Comparison of ENCODE assay signal across 20 cellular contexts in genomic region chr2:158205215-158205614, GRCh38.
DNase-seq lines count a peak whose midpoint lies in the region; ATAC-seq, FAIRE-seq and TF ChIP-seq lines count a peak whose summit lies in the region.
"Had no signal": no experiment of that assay in that cellular context is flagged by ENCODE, and none has a peak within 500 bp of the region (broad histone marks: within the 10 kb centered on the region; RNA-seq: fewer than 3 reads in every experiment).

No MANE protein-coding gene starts in this region.

- ATAC-seq in HG02981 (IDR thresholded peaks at IDR 0.05; ENCODE audit: unreplicated experiment): no peak
- no peak for ATAC-seq in GM19395 (IDR thresholded peaks at IDR 0.05; ENCODE audit: unreplicated experiment)
- ATAC-seq: CD8-positive, alpha-beta T cell had no signal

- no peak overlapping the region for H3K4me3 ChIP-seq in astrocyte of the spinal cord (ENCODE audit: low read depth, low read length)
- H3K4me3 ChIP-seq: heart right ventricle, left ventricle myocardium inferior, neural progenitor cell, smooth muscle cell, tibial nerve had no signal

- in situ Hi-C loops in astrocyte of the spinal cord (cut with HindIII; ENCODE audit: low sequenced_read_pairs): no loop called here

- peak; percentile 61 for DNase-seq in DMS 273 (lab: John Stamatoyannopoulos, UW; ENCODE audit: unreplicated experiment)
- peak; percentile 75 for DNase-seq in DMS53 treated with DMSO at 0.1 percent for 48 hours (lab: John Stamatoyannopoulos, UW; ENCODE audit: unreplicated experiment)
- peak; percentile 36 for DNase-seq in NCI-H226
- DNase-seq in astrocyte of the spinal cord (ENCODE audit: low read depth, low spot score): peak; percentile 27
- no peak for DNase-seq in frontal cortex (ENCODE audit: low spot score in 2 of 2)
- DNase-seq: activated effector memory CD4-positive, alpha-beta T cell treated with Interleukin-2 at 50 U/mL for 16 hours; CD8-positive, alpha-beta T cell; H9; heart right ventricle; KBM-7; left ventricle myocardium inferior; MV-4-11; stimulated activated CD4-positive, alpha-beta T cell treated with anti-CD3 and anti-CD28 coated beads, Interleukin-4, amount 100 ng/mL, for 1 hour; stimulated activated naive CD8-positive, alpha-beta T cell treated with anti-CD3 and anti-CD28 coated beads, Interleukin-15, amount 100 ng/mL, for 72 hours had no signal

- TF ChIP-seq CTCF in astrocyte of the spinal cord (IDR thresholded peaks at IDR 0.05; ENCODE audit: low read depth, low read length): no peak

- FAIRE-seq in frontal cortex (lab: Jason Lieb, UNC): no peak
- FAIRE-seq: bronchial epithelial cell had no signal

Comparison
In these comparisons a context has a peak if more than half of its experiments do, and no peak if none do; other contexts are left out.
1. DNase-seq: peak in DMS 273 (single experiment), DMS53 treated with DMSO at 0.1 percent for 48 hours (single experiment), NCI-H226 (single experiment) and astrocyte of the spinal cord (single experiment); none in frontal cortex (0 of 2).